Comparison of ENCODE assay signal across 1 cellular context in genomic region chr12:120211243-120211903, GRCh38.
TF ChIP-seq lines count a peak whose summit lies in the region.

No MANE protein-coding gene starts in this region.

TF ChIP-seq in K562, 482 proteins besides CTCF, POLR2A, EP300 and RAD21:
- TF ChIP-seq RNF219 (CRISPR knock-in tag; IDR thresholded peaks at IDR 0.05) (no peak), IRF1 (CRISPR knock-in tag; IDR thresholded peaks at IDR 0.05; ENCODE audit: borderline replicate concordance) (no peak), MYBL2 (IDR thresholded peaks at IDR 0.05; ENCODE audit: low read depth) (no peak), MYBL2 (CRISPR knock-in tag; IDR thresholded peaks at IDR 0.05; ENCODE audit: borderline replicate concordance) (no peak), CBX1 (IDR thresholded peaks at IDR 0.05; ENCODE audit: low read depth) (no peak), MTF1 (CRISPR knock-in tag; IDR thresholded peaks at IDR 0.05; ENCODE audit: borderline replicate concordance) (no peak), HEY1 (CRISPR knock-in tag; IDR thresholded peaks at IDR 0.05; ENCODE audit: borderline replicate concordance) (no peak), HMGXB4 (CRISPR knock-in tag; IDR thresholded peaks at IDR 0.05) (no peak), CBFB (CRISPR knock-in tag; IDR thresholded peaks at IDR 0.05) (no peak), HNRNPH1 (optimal IDR thresholded peaks at IDR 0.05; ENCODE audit: low read depth, low read length) (no peak), POLR3G (IDR thresholded peaks at IDR 0.05; ENCODE audit: extremely low read depth, insufficient read length, insufficient replicate concordance) (no peak), ZNF280B (CRISPR knock-in tag; IDR thresholded peaks at IDR 0.05) (no peak)
